ENCODE assay signal across 8 cellular contexts in the genomic region with DNA sequence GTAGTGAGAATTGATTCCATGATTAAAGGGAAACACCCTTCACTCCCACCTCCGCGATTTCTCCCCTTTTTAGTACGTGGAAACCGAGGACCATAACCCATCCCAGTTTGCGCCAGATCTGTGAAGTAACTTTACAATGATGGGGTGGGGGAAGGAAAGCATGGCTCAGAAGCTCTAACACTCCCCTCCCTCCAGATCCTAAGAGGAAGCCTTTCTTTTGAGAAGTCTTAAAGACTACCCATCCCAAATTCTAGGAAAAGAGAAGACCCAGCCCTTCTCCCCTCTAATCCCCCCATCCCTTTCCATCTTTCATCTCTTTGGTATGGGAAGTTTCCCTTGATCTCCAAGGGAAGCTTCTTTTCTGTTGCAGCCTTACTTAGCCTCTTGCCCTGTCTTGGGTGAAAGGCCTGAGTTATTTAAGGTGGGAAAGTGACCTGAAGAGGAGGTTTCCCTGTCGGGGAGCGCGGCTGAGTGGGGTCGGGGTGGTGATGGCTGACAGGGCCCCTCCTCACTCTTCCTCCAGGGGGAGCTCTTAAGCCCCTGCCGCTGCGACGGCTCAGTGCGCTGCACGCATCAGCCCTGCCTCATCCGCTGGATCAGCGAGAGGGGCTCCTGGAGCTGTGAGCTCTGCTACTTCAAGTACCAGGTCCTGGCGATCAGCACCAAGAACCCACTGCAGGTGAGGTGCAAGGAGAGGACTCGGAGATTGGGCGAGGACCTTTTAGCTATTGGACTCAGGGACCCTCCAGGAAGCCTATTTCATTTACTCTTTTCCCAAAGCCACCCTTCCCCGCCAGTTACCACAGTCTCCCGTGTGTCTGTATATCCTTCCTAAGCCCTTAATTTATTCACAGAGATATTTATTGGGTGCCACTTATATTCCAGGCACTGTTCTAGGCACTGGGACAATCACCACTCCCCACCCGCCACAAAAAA. TPM values are rescaled to one million over a fixed set of nuclear protein-coding genes. Genes with fewer than 3 reads are reported as not detected.
DNase-seq lines count a peak whose midpoint lies in the region; ATAC-seq, FAIRE-seq and TF ChIP-seq lines count a peak whose summit lies in the region.

No MANE protein-coding gene starts in this region.

- H3K9me3 Mint-ChIP-seq in activated T-helper 2 cell treated with anti-CD3 and anti-CD28 coated beads, Interferon-gamma antibody, Interleukin-2, Interleukin-4, amounts not matched to agents 10 μg/mL and 5 μg/mL and 100 μg/mL, durations not matched to agents 14 hours and 24 hours and 36 hours: no peaks in the 10 kb centered on the region

- peaks cover 4% of the 10 kb centered on the region for H3K79me2 ChIP-seq in PC-9 (ENCODE audit: low read depth)

- DNase-seq in PC-9 (no peak), left ventricle myocardium inferior (peak; percentile 37), frontal cortex (ENCODE audit: low spot score in 2 of 2) (no peak), pons (ENCODE audit: low spot score) (no peak)
- peak; percentile 64 for DNase-seq in activated T-helper 2 cell treated with anti-CD3 and anti-CD28 coated beads, Interferon-gamma antibody, Interleukin-2, Interleukin-4, amounts not matched to agents 10 μg/mL and 5 μg/mL and 100 μg/mL, durations not matched to agents 14 hours and 24 hours and 36 hours (ENCODE audit: low spot score)
- DNase-seq in stimulated activated CD4-positive, alpha-beta T cell treated with anti-CD3 and anti-CD28 coated beads, Interleukin-12 subunit alpha, Interleukin-12 subunit beta, amount 100 ng/mL, for 48 hours (ENCODE audit: low read depth in 2 of 3, low spot score in 1 of 3): peak; percentile 54 to 68 (median 64)

- H3K27me3 ChIP-seq in PC-9 (ENCODE audit: insufficient read depth, low read depth): no peaks in the 10 kb centered on the region
- H3K27me3 ChIP-seq in left ventricle myocardium inferior (ENCODE audit: low read depth): no peaks in the 10 kb centered on the region

- peaks cover 13% of the 10 kb centered on the region; the same call in 1 of the 2 replicates for H3F3A ChIP-seq in PC-9 (ENCODE audit: insufficient read depth, low read depth)

- TSS peak; percentile 23 for BruUV-seq in PC-9 (replicated peaks; lab: Mats Ljungman, UMichigan)

- H4K20me1 ChIP-seq in PC-9 (ENCODE audit: insufficient read depth): no peaks in the 10 kb centered on the region; the same call in 1 of the 2 replicates

- peak; percentile 22 for ATAC-seq in GM21825 (IDR thresholded peaks at IDR 0.05; ENCODE audit: unreplicated experiment)

- peaks cover 2% of the 10 kb centered on the region for H3K27me3 Mint-ChIP-seq in activated T-helper 2 cell treated with anti-CD3 and anti-CD28 coated beads, Interferon-gamma antibody, Interleukin-2, Interleukin-4, amounts not matched to agents 10 μg/mL and 5 μg/mL and 100 μg/mL, durations not matched to agents 14 hours and 24 hours and 36 hours (ENCODE audit: low read depth)

- FAIRE-seq in frontal cortex (lab: Jason Lieb, UNC): no peak

- H3K4me1 Mint-ChIP-seq in activated T-helper 2 cell treated with anti-CD3 and anti-CD28 coated beads, Interferon-gamma antibody, Interleukin-2, Interleukin-4, amounts not matched to agents 10 μg/mL and 5 μg/mL and 100 μg/mL, durations not matched to agents 14 hours and 24 hours and 36 hours (ENCODE audit: low read depth): peaks cover 43% of the 10 kb centered on the region

- peak; percentile 61 for TF ChIP-seq CTCF in C4-2B (conservative IDR thresholded peaks at IDR 0.05)
- TF ChIP-seq CTCF in PC-9 (conservative IDR thresholded peaks at IDR 0.05): no peak; the same call in 1 of the 2 replicates
- peak; percentile 58 for TF ChIP-seq CTCF in left ventricle myocardium inferior (IDR thresholded peaks at IDR 0.05; ENCODE audit: borderline replicate concordance)

- H3K9me2 ChIP-seq in PC-9 (ENCODE audit: insufficient read depth): no peaks in the 10 kb centered on the region

- H3K9me3 ChIP-seq in PC-9 (ENCODE audit: insufficient read depth, low read depth): no peaks in the 10 kb centered on the region
- no peaks in the 10 kb centered on the region for H3K9me3 ChIP-seq in left ventricle myocardium inferior (replicated peaks)

- H3K27ac Mint-ChIP-seq in activated T-helper 2 cell treated with anti-CD3 and anti-CD28 coated beads, Interferon-gamma antibody, Interleukin-2, Interleukin-4, amounts not matched to agents 10 μg/mL and 5 μg/mL and 100 μg/mL, durations not matched to agents 14 hours and 24 hours and 36 hours: peak overlapping the region; percentile 51

- no peak overlapping the region for H3K27ac ChIP-seq in C4-2B
- H3K27ac ChIP-seq in PC-9: no peak overlapping the region
- no peak overlapping the region for H3K27ac ChIP-seq in left ventricle myocardium inferior (replicated peaks)

- H3K36me3 ChIP-seq in PC-9 (ENCODE audit: low read depth): no peaks in the 10 kb centered on the region
- H3K36me3 ChIP-seq in left ventricle myocardium inferior: peaks cover 19% of the 10 kb centered on the region

- peak overlapping the region; percentile 68 for H3K4me3 ChIP-seq in PC-9
- peak overlapping the region; percentile 82 for H3K4me3 ChIP-seq in left ventricle myocardium inferior

- peak overlapping the region; percentile 84 for H3K4me3 Mint-ChIP-seq in activated T-helper 2 cell treated with anti-CD3 and anti-CD28 coated beads, Interferon-gamma antibody, Interleukin-2, Interleukin-4, amounts not matched to agents 10 μg/mL and 5 μg/mL and 100 μg/mL, durations not matched to agents 14 hours and 24 hours and 36 hours (ENCODE audit: low read depth)

- H3K4me1 ChIP-seq in PC-9 (replicated peaks; ENCODE audit: insufficient read depth) (peaks cover 20% of the 10 kb centered on the region), left ventricle myocardium inferior (peaks cover 41% of the 10 kb centered on the region)

- H2AFZ ChIP-seq in PC-9: no peak overlapping the region; the same call in 1 of the 2 replicates

- POLR2A ChIA-PET in PC-9 (lab: Charles Lee; ENCODE audit: unreplicated experiment): no interaction called here

- CTCF ChIA-PET in PC-9 (lab: Charles Lee): interaction anchor here (0.5 to 0.8 kb wide), 3 partner anchors 15 to 217 kb away, joined by 3 to 7 read pairs (median 4); a partner anchor contains a TSS

- intact Hi-C loops in PC-9 (cut with micrococcal nuclease; ENCODE audit: unreplicated experiment) (no loop called here), left ventricle myocardium inferior (cut with micrococcal nuclease) (no loop called here)
- intact Hi-C loops in activated T-helper 2 cell treated with anti-CD3 and anti-CD28 coated beads, Interferon-gamma antibody, Interleukin-2, Interleukin-4, amounts not matched to agents 10 μg/mL and 5 μg/mL and 100 μg/mL, durations not matched to agents 14 hours and 24 hours and 36 hours (cut with micrococcal nuclease): loop anchor here (1.0 to 5.0 kb wide), 2 partner anchors 26 to 151 kb away; a partner anchor contains a TSS

- H3K4me2 ChIP-seq in PC-9: peak overlapping the region; percentile 93

- peaks cover 38% of the 10 kb centered on the region for H3K36me3 Mint-ChIP-seq in activated T-helper 2 cell treated with anti-CD3 and anti-CD28 coated beads, Interferon-gamma antibody, Interleukin-2, Interleukin-4, amounts not matched to agents 10 μg/mL and 5 μg/mL and 100 μg/mL, durations not matched to agents 14 hours and 24 hours and 36 hours (ENCODE audit: low read depth)

RNA-seq across cellular contexts. Expression of a gene that starts 1.8 kb away (rescaled TPM):
- total RNA-seq in PC-9 (2021): 18.9 and 21.2 TPM in 2 replicates
- total RNA-seq in activated T-helper 2 cell treated with anti-CD3 and anti-CD28 coated beads, Interferon-gamma antibody, Interleukin-2, Interleukin-4, amounts not matched to agents 10 μg/mL and 5 μg/mL and 100 μg/mL, durations not matched to agents 14 hours and 24 hours and 36 hours: 24.7 and 26.2 TPM in 2 replicates
- 13.8 TPM for total RNA-seq in left ventricle myocardium inferior
- 17.5 TPM for total RNA-seq in frontal cortex

RNA-seq across cellular contexts. Expression of a gene that starts 4.6 kb away (rescaled TPM):
- total RNA-seq in PC-9 (2021): 156 and 194 TPM in 2 replicates
- 180 and 201 TPM in 2 replicates for total RNA-seq in activated T-helper 2 cell treated with anti-CD3 and anti-CD28 coated beads, Interferon-gamma antibody, Interleukin-2, Interleukin-4, amounts not matched to agents 10 μg/mL and 5 μg/mL and 100 μg/mL, durations not matched to agents 14 hours and 24 hours and 36 hours
- total RNA-seq in left ventricle myocardium inferior: 41.3 TPM
- total RNA-seq in frontal cortex: 51.4 TPM

RNA-seq across cellular contexts. Expression of a gene that starts 10.2 kb away (rescaled TPM):
- 1.6 and 1.8 TPM in 2 replicates for total RNA-seq in PC-9 (2021)
- total RNA-seq in activated T-helper 2 cell treated with anti-CD3 and anti-CD28 coated beads, Interferon-gamma antibody, Interleukin-2, Interleukin-4, amounts not matched to agents 10 μg/mL and 5 μg/mL and 100 μg/mL, durations not matched to agents 14 hours and 24 hours and 36 hours: 11.3 and 13.0 TPM in 2 replicates
- total RNA-seq in left ventricle myocardium inferior: not detected
- not detected for total RNA-seq in frontal cortex

RNA-seq across cellular contexts. Expression of a gene that starts 11.8 kb away (rescaled TPM):
- 18.2 and 22.5 TPM in 2 replicates for total RNA-seq in PC-9 (2021)
- total RNA-seq in activated T-helper 2 cell treated with anti-CD3 and anti-CD28 coated beads, Interferon-gamma antibody, Interleukin-2, Interleukin-4, amounts not matched to agents 10 μg/mL and 5 μg/mL and 100 μg/mL, durations not matched to agents 14 hours and 24 hours and 36 hours: 23.9 and 27.0 TPM in 2 replicates
- total RNA-seq in left ventricle myocardium inferior: 27.2 TPM
- 38.3 TPM for total RNA-seq in frontal cortex

RNA-seq across cellular contexts. Expression of a gene that starts 15.2 kb away (rescaled TPM):
- total RNA-seq in PC-9 (2021) (15.8 and 17.9 TPM in 2 replicates), left ventricle myocardium inferior (6.8 TPM), frontal cortex (1.2 TPM)
- total RNA-seq in activated T-helper 2 cell treated with anti-CD3 and anti-CD28 coated beads, Interferon-gamma antibody, Interleukin-2, Interleukin-4, amounts not matched to agents 10 μg/mL and 5 μg/mL and 100 μg/mL, durations not matched to agents 14 hours and 24 hours and 36 hours: 61.2 and 64.5 TPM in 2 replicates

Comparison
In these comparisons a context has a peak if more than half of its experiments do, and no peak if none do; other contexts are left out.
1. DNase-seq: peak in activated T-helper 2 cell treated with anti-CD3 and anti-CD28 coated beads, Interferon-gamma antibody, Interleukin-2, Interleukin-4, amounts not matched to agents 10 μg/mL and 5 μg/mL and 100 μg/mL, durations not matched to agents 14 hours and 24 hours and 36 hours (single experiment), left ventricle myocardium inferior (single experiment) and stimulated activated CD4-positive, alpha-beta T cell treated with anti-CD3 and anti-CD28 coated beads, Interleukin-12 subunit alpha, Interleukin-12 subunit beta, amount 100 ng/mL, for 48 hours (3 of 3); none in PC-9 (0 of 2), frontal cortex (0 of 2) and pons (single experiment).